ENCODE assay signal across 13 cellular contexts in the genomic region with DNA sequence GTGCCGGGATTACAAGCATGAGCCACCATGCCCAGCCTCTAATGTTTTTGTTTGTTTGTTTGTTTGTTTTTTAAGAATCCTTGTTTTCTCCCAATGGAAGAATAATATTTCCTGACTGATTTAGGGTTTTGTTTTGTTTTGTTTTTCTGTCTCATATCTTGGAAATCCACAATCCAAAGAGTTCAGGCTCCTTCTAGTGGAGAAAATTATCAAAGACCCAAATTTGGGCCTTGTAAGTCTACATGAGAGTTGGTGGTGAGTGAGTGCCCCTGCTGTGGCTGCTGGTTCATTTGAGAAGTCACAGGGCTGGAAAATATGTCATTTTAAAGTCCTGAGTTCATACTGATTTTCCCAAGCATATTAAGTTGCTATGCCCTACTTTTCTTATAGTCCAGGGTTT. TPM values are rescaled to one million over a fixed set of nuclear protein-coding genes. Genes with fewer than 3 reads are reported as not detected.
DNase-seq lines count a peak whose midpoint lies in the region; ATAC-seq and TF ChIP-seq lines count a peak whose summit lies in the region.
"Had no signal": no experiment of that assay in that cellular context is flagged by ENCODE, and none has a peak within 500 bp of the region (broad histone marks: within the 10 kb centered on the region; RNA-seq: fewer than 3 reads in every experiment).

No MANE protein-coding gene starts in this region.

- H3K27me3 ChIP-seq in endodermal cell (ENCODE audit: control insufficient read depth, insufficient read depth, low read length, poor library complexity, severe bottlenecking) (peaks cover 46% of the 10 kb centered on the region), neuronal stem cell (ENCODE audit: control insufficient read depth in 3 of 3, insufficient read depth in 3 of 3, low read depth in 1 of 3, low read length in 3 of 3) (no peaks in the 10 kb centered on the region)

- H2AK5ac ChIP-seq in neuronal stem cell (ENCODE audit: low read depth, low read length), result no peak overlapping the region

- ATAC-seq in Right ventricle myocardium inferior (no peak), HG03378 (IDR thresholded peaks at IDR 0.05; ENCODE audit: unreplicated experiment) (no peak)
- ATAC-seq: natural killer cell treated with Interleukin-12 subunit alpha and Interleukin-12 subunit beta and Interleukin-15 and Interleukin-18, amount 100 ng/mL, for 72 hours had no signal

- H3K9ac ChIP-seq in endodermal cell (ENCODE audit: extremely low read depth, low read length, poor library complexity, severe bottlenecking), result no peak overlapping the region
- H3K9ac ChIP-seq in neuronal stem cell (ENCODE audit: low read depth, low read length, poor library complexity), result no peak overlapping the region

- no peak overlapping the region for H4K8ac ChIP-seq in neuronal stem cell (ENCODE audit: low read depth, low read length)

- no peak overlapping the region for H2BK5ac ChIP-seq in neuronal stem cell (ENCODE audit: low read length)

- peak; percentile 8 for TF ChIP-seq CTCF in GM20000 (IDR thresholded peaks at IDR 0.05; ENCODE audit: extremely low read depth, missing control alignments)
- TF ChIP-seq CTCF in OCI-LY7 (conservative IDR thresholded peaks at IDR 0.05; ENCODE audit: low read length), result peak; percentile 65
- TF ChIP-seq CTCF in endodermal cell (conservative IDR thresholded peaks at IDR 0.05), result peak; percentile 41

- no peaks in the 10 kb centered on the region for H3K9me2 ChIP-seq in OCI-LY7 (ENCODE audit: insufficient read depth, low read length)

- H3K4me1 Mint-ChIP-seq in endodermal cell, result peaks cover 34% of the 10 kb centered on the region

- CTCF ChIA-PET in OCI-LY7 (lab: Charles Lee; ENCODE audit: unreplicated experiment), result no interaction called here

- WGBS in endodermal cell (ENCODE audit: insufficient coverage in 1 of 2, insufficient read length in 1 of 2), 2 experiments, result 100% methylated on average over 1 of the region's 1 CpG; no CpG with 5 or more reads in 1 of the 2 experiments
- no CpG with 5 or more reads among the region's 1 CpG for WGBS in neuronal stem cell (ENCODE audit: extremely low coverage in 2 of 2, insufficient read length in 2 of 2, insufficient replicate concordance in 1 of 2), 2 donors

- no peaks in the 10 kb centered on the region for H3K79me1 ChIP-seq in neuronal stem cell (ENCODE audit: low read depth, low read length)

- H3K36me3 Mint-ChIP-seq in endodermal cell (ENCODE audit: low read depth), result no peaks in the 10 kb centered on the region
- H3K36me3 Mint-ChIP-seq: natural killer cell treated with Interleukin-12 subunit alpha and Interleukin-12 subunit beta and Interleukin-15 and Interleukin-18, amount 100 ng/mL, for 72 hours had no signal

- H3K4me3 Mint-ChIP-seq in endodermal cell, result no peak overlapping the region
- H3K4me3 Mint-ChIP-seq: natural killer cell treated with Interleukin-12 subunit alpha and Interleukin-12 subunit beta and Interleukin-15 and Interleukin-18, amount 100 ng/mL, for 72 hours; stimulated activated naive CD8-positive, alpha-beta T cell treated with anti-CD3 and anti-CD28 coated beads, Interleukin-15, Interleukin-2, amounts not matched to agents 100 ng/mL and 50 ng/mL, for 24 hours had no signal

- no peak overlapping the region for H3K18ac ChIP-seq in neuronal stem cell (ENCODE audit: low read length)

- POLR2A ChIA-PET in OCI-LY7 (lab: Charles Lee), result interaction anchor here (1.4 kb wide), 1 partner anchor 135 kb away, joined by 4 read pairs; no protein-coding TSS in a partner anchor

- H2BK120ac ChIP-seq in neuronal stem cell (ENCODE audit: low read depth, low read length), result no peak overlapping the region

- H4K91ac ChIP-seq in neuronal stem cell (ENCODE audit: low read depth, low read length, poor library complexity), result no peak overlapping the region

- H3K36me3 ChIP-seq in OCI-LY7 (ENCODE audit: insufficient read depth, low read length) (no peaks in the 10 kb centered on the region), endodermal cell (ENCODE audit: control insufficient read depth, insufficient read depth, low read length) (no peaks in the 10 kb centered on the region), neuronal stem cell (replicated peaks in 1 of 2; ENCODE audit: control insufficient read depth in 2 of 2, insufficient read depth in 2 of 2, low read length in 2 of 2) (no peaks in the 10 kb centered on the region)

- no peaks in the 10 kb centered on the region for H3K9me3 Mint-ChIP-seq in endodermal cell
- H3K9me3 Mint-ChIP-seq: natural killer cell treated with Interleukin-12 subunit alpha and Interleukin-12 subunit beta and Interleukin-15 and Interleukin-18, amount 100 ng/mL, for 72 hours; stimulated activated naive CD8-positive, alpha-beta T cell treated with anti-CD3 and anti-CD28 coated beads, Interleukin-15, Interleukin-2, amounts not matched to agents 100 ng/mL and 50 ng/mL, for 24 hours had no signal

- BruUV-seq in OCI-LY7 (replicated peaks; lab: Mats Ljungman, UMichigan), result no TSS peak

- H2BK15ac ChIP-seq in neuronal stem cell (ENCODE audit: low read length), result no peak overlapping the region

- no peaks in the 10 kb centered on the region for H4K20me1 ChIP-seq in OCI-LY7 (ENCODE audit: insufficient read depth, low read length)

- H3K23ac ChIP-seq in neuronal stem cell (ENCODE audit: low read depth, low read length, poor library complexity), result no peak overlapping the region

- DNase-seq in GM20000 (ENCODE audit: low spot score) (no peak), OCI-LY7 (ENCODE audit: low spot score) (peak; percentile 24), endodermal cell (no peak), neuronal stem cell (ENCODE audit: low spot score) (no peak), kidney tubule cell (ENCODE audit: low spot score) (no peak), Right ventricle myocardium inferior (ENCODE audit: missing footprints) (no peak), DMS53 treated with DMSO at 0.1 percent for 48 hours (lab: John Stamatoyannopoulos, UW; ENCODE audit: unreplicated experiment) (no peak)
- DNase-seq: GDM1, head of caudate nucleus, NCI-H1436 had no signal

- H3K4me3 ChIP-seq in OCI-LY7 (ENCODE audit: low read depth, low read length, poor library complexity, severe bottlenecking) (no peak overlapping the region), endodermal cell (ENCODE audit: low read length) (no peak overlapping the region), neuronal stem cell (ENCODE audit: low read length in 2 of 2) (no peak overlapping the region)

- H3K4me1 ChIP-seq in OCI-LY7 (ENCODE audit: insufficient read depth, low read length, poor library complexity, severe bottlenecking) (no peaks in the 10 kb centered on the region), endodermal cell (ENCODE audit: control insufficient read depth, insufficient read depth, low read length) (peaks cover 3% of the 10 kb centered on the region), neuronal stem cell (ENCODE audit: control insufficient read depth in 2 of 2, insufficient read depth in 1 of 2, low read depth in 1 of 2, low read length in 2 of 2) (peaks cover 0 to 7% of the 10 kb centered on the region in 2 donors)

- H3K27me3 Mint-ChIP-seq in endodermal cell (ENCODE audit: insufficient read depth), result peaks cover 39% of the 10 kb centered on the region

- no peak overlapping the region for H3K27ac ChIP-seq in OCI-LY7 (ENCODE audit: low read depth, low read length, poor library complexity, severe bottlenecking)
- H3K27ac ChIP-seq in endodermal cell (ENCODE audit: low read depth, low read length), result no peak overlapping the region
- H3K27ac ChIP-seq in neuronal stem cell (replicated peaks; ENCODE audit: low read length), result no peak overlapping the region

- H3K79me2 ChIP-seq in OCI-LY7 (ENCODE audit: insufficient read depth, low read depth, low read length), result no peaks in the 10 kb centered on the region

- H3K4me2 ChIP-seq in OCI-LY7 (ENCODE audit: low read length), result no peak overlapping the region
- no peak overlapping the region for H3K4me2 ChIP-seq in neuronal stem cell (ENCODE audit: insufficient read depth, low read length, poor library complexity, severe bottlenecking)

- H3K9me3 ChIP-seq in OCI-LY7 (ENCODE audit: low read length) (no peaks in the 10 kb centered on the region), endodermal cell (ENCODE audit: control insufficient read depth, low read length) (no peaks in the 10 kb centered on the region), neuronal stem cell (replicated peaks in 1 of 2; ENCODE audit: control insufficient read depth in 2 of 2, insufficient read depth in 1 of 2, low read depth in 1 of 2, low read length in 2 of 2) (no peaks in the 10 kb centered on the region)

- H2AFZ ChIP-seq in OCI-LY7 (ENCODE audit: low read length) (no peak overlapping the region), neuronal stem cell (ENCODE audit: low read length) (peak overlapping the region; percentile 71)

- H3K4ac ChIP-seq in neuronal stem cell (ENCODE audit: low read length), result no peak overlapping the region

- intact Hi-C loops in OCI-LY7 (cut with micrococcal nuclease; ENCODE audit: unreplicated experiment) (loop anchor here (5.0 kb wide), 1 partner anchor 510 kb away; no protein-coding TSS in a partner anchor), Right ventricle myocardium inferior (cut with DNase I) (no loop called here)

- no peak overlapping the region for H3K14ac ChIP-seq in neuronal stem cell (ENCODE audit: low read length)

- no peak overlapping the region for H2BK12ac ChIP-seq in neuronal stem cell (ENCODE audit: low read length)

- H3K27ac Mint-ChIP-seq in endodermal cell, result no peak overlapping the region
- H3K27ac Mint-ChIP-seq: natural killer cell treated with Interleukin-12 subunit alpha and Interleukin-12 subunit beta and Interleukin-15 and Interleukin-18, amount 100 ng/mL, for 72 hours; stimulated activated naive CD8-positive, alpha-beta T cell treated with anti-CD3 and anti-CD28 coated beads, Interleukin-15, Interleukin-2, amounts not matched to agents 100 ng/mL and 50 ng/mL, for 24 hours had no signal

RNA-seq across cellular contexts. Expression of a gene that starts 33.5 kb away (rescaled TPM):
- total RNA-seq in OCI-LY7 (2014; rRNA removed; shearing (Covaris generic)), result 24.4 and 25.8 TPM in 2 replicates
- total RNA-seq in OCI-LY7 (2022) (30.2 and 35.2 TPM in 2 replicates), endodermal cell (10 to 100 TPM; 37.5 to 54.6 TPM), Right ventricle myocardium inferior (162 TPM)
- polyA plus RNA-seq in endodermal cell (2013, experiment 1 of 2), result 91.0 TPM
- polyA plus RNA-seq in endodermal cell (2013, experiment 2 of 2), result 87.7 TPM
- 55.9 TPM for polyA plus RNA-seq in neuronal stem cell (2013, experiment 1 of 2)
- 56.5 TPM for polyA plus RNA-seq in neuronal stem cell (2013, experiment 2 of 2)

RNA-seq across cellular contexts. Expression of a gene that starts 58.1 kb away (rescaled TPM):
- 43.3 and 69.9 TPM in 2 replicates for total RNA-seq in OCI-LY7 (2014; rRNA removed; shearing (Covaris generic))
- total RNA-seq in OCI-LY7 (2022) (157 and 171 TPM in 2 replicates), endodermal cell (100 to 1,000 TPM in 1 of 2 donors, 10 to 100 TPM in 1; 92.1 to 138 TPM), Right ventricle myocardium inferior (40.8 TPM)
- 39.8 TPM for polyA plus RNA-seq in endodermal cell (2013, experiment 1 of 2)
- 47.2 TPM for polyA plus RNA-seq in endodermal cell (2013, experiment 2 of 2)
- polyA plus RNA-seq in neuronal stem cell (2013, experiment 1 of 2), result 52.6 TPM
- polyA plus RNA-seq in neuronal stem cell (2013, experiment 2 of 2), result 56.2 TPM

Comparison
In these comparisons a context has a peak if more than half of its experiments do, and no peak if none do; other contexts are left out.
1. CTCF ChIP-seq: peak in every context shown above with its lines; median percentile 65 in OCI-LY7; 41 in endodermal cell; 8 in GM20000.